In the genomic region with DNA sequence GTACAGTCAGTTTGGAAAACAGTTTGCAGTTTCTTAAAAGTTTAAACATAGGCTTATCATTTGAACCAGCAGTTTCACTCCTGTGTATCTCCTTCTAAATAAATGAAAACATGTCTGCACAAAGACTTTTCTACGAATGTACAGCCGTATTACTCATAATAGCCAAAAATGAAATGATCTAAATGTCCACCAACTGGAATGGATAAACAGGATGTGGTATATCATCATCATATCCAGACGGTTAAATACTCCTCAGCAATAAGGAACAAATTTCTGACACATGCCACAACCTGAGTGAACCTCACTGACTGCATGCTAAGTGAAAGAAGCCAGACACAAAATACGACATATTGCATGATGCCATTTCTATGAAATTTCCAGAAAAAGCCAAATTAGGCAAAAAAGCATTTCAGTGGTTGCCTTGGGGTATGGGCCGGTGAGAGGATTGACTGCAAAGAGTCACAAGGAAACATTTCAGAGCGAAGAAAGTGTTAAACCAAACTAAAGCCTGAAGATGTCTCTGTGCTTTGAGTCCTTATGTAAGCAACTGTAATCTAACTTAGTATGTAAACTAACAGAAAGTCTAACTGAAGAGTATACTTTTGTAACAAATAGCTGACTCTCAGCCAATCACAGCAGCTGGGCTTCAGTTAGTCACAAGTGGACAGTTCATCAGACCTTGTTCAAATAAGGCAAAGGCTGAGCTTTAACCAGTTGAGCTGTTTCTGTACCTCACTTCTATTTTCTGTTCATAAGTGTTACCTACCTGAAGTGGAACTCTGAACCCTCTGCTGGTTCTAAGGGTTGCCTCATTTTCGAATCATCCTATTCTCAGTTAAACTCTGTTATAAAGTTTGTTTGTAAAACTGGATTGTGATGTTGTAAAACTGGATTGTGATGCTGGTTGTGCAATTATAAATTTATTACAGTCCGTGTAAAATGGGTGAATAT, we compare ENCODE assay signal across 1 cellular context.
A peak's percentile ranks its signal among the peaks of the same experiment; 100 is the strongest.
TF ChIP-seq lines count a peak whose summit lies in the region.

No MANE protein-coding gene starts in this region.

TF ChIP-seq in HepG2, 621 proteins besides CTCF, POLR2A, EP300 and RAD21 (continued from another document and continues in another):
- TF ChIP-seq, protein P1, sequence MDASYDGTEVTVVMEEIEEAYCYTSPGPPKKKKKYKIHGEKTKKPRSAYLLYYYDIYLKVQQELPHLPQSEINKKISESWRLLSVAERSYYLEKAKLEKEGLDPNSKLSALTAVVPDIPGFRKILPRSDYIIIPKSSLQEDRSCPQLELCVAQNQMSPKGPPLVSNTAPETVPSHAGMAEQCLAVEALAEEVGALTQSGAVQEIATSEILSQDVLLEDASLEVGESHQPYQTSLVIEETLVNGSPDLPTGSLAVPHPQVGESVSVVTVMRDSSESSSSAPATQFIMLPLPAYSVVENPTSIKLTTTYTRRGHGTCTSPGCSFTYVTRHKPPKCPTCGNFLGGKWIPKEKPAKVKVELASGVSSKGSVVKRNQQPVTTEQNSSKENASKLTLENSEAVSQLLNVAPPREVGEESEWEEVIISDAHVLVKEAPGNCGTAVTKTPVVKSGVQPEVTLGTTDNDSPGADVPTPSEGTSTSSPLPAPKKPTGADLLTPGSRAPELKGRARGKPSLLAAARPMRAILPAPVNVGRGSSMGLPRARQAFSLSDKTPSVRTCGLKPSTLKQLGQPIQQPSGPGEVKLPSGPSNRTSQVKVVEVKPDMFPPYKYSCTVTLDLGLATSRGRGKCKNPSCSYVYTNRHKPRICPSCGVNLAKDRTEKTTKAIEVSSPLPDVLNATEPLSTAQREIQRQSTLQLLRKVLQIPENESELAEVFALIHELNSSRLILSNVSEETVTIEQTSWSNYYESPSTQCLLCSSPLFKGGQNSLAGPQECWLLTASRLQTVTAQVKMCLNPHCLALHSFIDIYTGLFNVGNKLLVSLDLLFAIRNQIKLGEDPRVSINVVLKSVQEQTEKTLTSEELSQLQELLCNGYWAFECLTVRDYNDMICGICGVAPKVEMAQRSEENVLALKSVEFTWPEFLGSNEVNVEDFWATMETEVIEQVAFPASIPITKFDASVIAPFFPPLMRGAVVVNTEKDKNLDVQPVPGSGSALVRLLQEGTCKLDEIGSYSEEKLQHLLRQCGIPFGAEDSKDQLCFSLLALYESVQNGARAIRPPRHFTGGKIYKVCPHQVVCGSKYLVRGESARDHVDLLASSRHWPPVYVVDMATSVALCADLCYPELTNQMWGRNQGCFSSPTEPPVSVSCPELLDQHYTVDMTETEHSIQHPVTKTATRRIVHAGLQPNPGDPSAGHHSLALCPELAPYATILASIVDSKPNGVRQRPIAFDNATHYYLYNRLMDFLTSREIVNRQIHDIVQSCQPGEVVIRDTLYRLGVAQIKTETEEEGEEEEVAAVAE (CRISPR knock-in tag; IDR thresholded peaks at IDR 0.05; ENCODE audit: borderline replicate concordance) = no peak
- TF ChIP-seq, protein P2, sequence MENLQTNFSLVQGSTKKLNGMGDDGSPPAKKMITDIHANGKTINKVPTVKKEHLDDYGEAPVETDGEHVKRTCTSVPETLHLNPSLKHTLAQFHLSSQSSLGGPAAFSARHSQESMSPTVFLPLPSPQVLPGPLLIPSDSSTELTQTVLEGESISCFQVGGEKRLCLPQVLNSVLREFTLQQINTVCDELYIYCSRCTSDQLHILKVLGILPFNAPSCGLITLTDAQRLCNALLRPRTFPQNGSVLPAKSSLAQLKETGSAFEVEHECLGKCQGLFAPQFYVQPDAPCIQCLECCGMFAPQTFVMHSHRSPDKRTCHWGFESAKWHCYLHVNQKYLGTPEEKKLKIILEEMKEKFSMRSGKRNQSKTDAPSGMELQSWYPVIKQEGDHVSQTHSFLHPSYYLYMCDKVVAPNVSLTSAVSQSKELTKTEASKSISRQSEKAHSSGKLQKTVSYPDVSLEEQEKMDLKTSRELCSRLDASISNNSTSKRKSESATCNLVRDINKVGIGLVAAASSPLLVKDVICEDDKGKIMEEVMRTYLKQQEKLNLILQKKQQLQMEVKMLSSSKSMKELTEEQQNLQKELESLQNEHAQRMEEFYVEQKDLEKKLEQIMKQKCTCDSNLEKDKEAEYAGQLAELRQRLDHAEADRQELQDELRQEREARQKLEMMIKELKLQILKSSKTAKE (CRISPR knock-in tag; IDR thresholded peaks at IDR 0.05; ENCODE audit: borderline replicate concordance) = no peak
- no peak; the same call in none of the 2 replicates for TF ChIP-seq DMAP1 (CRISPR knock-in tag; IDR thresholded peaks at IDR 0.05)
- TF ChIP-seq ZNF703 (CRISPR knock-in tag; IDR thresholded peaks at IDR 0.05; ENCODE audit: borderline replicate concordance) = no peak
- TF ChIP-seq, protein P3, sequence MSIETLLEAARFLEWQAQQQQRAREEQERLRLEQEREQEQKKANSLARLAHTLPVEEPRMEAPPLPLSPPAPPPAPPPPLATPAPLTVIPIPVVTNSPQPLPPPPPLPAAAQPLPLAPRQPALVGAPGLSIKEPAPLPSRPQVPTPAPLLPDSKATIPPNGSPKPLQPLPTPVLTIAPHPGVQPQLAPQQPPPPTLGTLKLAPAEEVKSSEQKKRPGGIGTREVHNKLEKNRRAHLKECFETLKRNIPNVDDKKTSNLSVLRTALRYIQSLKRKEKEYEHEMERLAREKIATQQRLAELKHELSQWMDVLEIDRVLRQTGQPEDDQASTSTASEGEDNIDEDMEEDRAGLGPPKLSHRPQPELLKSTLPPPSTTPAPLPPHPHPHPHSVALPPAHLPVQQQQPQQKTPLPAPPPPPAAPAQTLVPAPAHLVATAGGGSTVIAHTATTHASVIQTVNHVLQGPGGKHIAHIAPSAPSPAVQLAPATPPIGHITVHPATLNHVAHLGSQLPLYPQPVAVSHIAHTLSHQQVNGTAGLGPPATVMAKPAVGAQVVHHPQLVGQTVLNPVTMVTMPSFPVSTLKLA (IDR thresholded peaks at IDR 0.05) = no peak
- no peak for TF ChIP-seq ZNF776 (CRISPR knock-in tag; IDR thresholded peaks at IDR 0.05)
- TF ChIP-seq FOXJ3 (CRISPR knock-in tag; IDR thresholded peaks at IDR 0.05; ENCODE audit: borderline replicate concordance) = peak; percentile 68; the same call in 1 of the 2 replicates
- TF ChIP-seq ZSCAN31 (CRISPR knock-in tag; IDR thresholded peaks at IDR 0.05; ENCODE audit: low read depth) = no peak
- no peak for TF ChIP-seq SOX6 (IDR thresholded peaks at IDR 0.05)
- TF ChIP-seq SOX6 (CRISPR knock-in tag; IDR thresholded peaks at IDR 0.05) = peak; percentile 79
- TF ChIP-seq, protein P4, sequence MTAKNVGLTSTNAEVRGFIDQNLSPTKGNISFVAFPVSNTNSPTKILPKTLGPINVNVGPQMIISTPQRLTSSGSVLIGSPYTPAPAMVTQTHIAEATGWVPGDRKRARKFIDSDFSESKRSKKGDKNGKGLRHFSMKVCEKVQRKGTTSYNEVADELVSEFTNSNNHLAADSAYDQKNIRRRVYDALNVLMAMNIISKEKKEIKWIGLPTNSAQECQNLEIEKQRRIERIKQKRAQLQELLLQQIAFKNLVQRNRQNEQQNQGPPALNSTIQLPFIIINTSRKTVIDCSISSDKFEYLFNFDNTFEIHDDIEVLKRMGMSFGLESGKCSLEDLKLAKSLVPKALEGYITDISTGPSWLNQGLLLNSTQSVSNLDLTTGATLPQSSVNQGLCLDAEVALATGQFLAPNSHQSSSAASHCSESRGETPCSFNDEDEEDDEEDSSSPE (CRISPR knock-in tag; IDR thresholded peaks at IDR 0.05) = no peak
- TF ChIP-seq, protein P5, sequence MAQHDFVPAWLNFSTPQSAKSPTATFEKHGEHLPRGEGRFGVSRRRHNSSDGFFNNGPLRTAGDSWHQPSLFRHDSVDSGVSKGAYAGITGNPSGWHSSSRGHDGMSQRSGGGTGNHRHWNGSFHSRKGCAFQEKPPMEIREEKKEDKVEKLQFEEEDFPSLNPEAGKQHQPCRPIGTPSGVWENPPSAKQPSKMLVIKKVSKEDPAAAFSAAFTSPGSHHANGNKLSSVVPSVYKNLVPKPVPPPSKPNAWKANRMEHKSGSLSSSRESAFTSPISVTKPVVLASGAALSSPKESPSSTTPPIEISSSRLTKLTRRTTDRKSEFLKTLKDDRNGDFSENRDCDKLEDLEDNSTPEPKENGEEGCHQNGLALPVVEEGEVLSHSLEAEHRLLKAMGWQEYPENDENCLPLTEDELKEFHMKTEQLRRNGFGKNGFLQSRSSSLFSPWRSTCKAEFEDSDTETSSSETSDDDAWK (CRISPR knock-in tag; IDR thresholded peaks at IDR 0.05) = no peak
- TF ChIP-seq AGO1 (IDR thresholded peaks at IDR 0.05; ENCODE audit: low read depth, low read length, poor library complexity, severe bottlenecking) = no peak
- TF ChIP-seq ISL2 (CRISPR knock-in tag; IDR thresholded peaks at IDR 0.05) = peak; percentile 63; the same call in 1 of the 2 replicates
- TF ChIP-seq, protein P6, sequence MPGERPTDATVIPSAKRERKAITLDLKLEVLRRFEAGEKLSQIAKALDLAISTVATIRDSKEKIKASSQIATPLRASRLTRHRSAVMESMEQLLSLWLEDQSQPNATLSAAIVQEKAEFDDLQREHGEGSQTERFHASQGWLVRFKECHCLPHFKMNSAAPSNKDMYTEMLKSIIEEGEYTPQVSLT (CRISPR knock-in tag; IDR thresholded peaks at IDR 0.05; ENCODE audit: borderline replicate concordance, low read depth) = no peak
- TF ChIP-seq CBX2 (IDR thresholded peaks at IDR 0.05; ENCODE audit: low read depth, low read length) = no peak
- TF ChIP-seq CBX2 (CRISPR knock-in tag; IDR thresholded peaks at IDR 0.05; ENCODE audit: low read depth) = no peak
- no peak for TF ChIP-seq AKAP8 (CRISPR knock-in tag; IDR thresholded peaks at IDR 0.05)
- TF ChIP-seq, protein P7, sequence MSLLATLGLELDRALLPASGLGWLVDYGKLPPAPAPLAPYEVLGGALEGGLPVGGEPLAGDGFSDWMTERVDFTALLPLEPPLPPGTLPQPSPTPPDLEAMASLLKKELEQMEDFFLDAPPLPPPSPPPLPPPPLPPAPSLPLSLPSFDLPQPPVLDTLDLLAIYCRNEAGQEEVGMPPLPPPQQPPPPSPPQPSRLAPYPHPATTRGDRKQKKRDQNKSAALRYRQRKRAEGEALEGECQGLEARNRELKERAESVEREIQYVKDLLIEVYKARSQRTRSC (CRISPR knock-in tag; IDR thresholded peaks at IDR 0.05; ENCODE audit: low read depth) = no peak
- TF ChIP-seq, protein P8, sequence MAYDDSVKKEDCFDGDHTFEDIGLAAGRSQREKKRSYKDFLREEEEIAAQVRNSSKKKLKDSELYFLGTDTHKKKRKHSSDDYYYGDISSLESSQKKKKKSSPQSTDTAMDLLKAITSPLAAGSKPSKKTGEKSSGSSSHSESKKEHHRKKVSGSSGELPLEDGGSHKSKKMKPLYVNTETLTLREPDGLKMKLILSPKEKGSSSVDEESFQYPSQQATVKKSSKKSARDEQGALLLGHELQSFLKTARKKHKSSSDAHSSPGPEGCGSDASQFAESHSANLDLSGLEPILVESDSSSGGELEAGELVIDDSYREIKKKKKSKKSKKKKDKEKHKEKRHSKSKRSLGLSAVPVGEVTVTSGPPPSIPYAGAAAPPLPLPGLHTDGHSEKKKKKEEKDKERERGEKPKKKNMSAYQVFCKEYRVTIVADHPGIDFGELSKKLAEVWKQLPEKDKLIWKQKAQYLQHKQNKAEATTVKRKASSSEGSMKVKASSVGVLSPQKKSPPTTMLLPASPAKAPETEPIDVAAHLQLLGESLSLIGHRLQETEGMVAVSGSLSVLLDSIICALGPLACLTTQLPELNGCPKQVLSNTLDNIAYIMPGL (CRISPR knock-in tag; IDR thresholded peaks at IDR 0.05; ENCODE audit: borderline replicate concordance in 1 of 2, low read depth in 1 of 2) = no peak
- TF ChIP-seq YY1 (IDR thresholded peaks at IDR 0.05; ENCODE audit: insufficient read depth, insufficient replicate concordance, low read depth, low read length) = no peak
- TF ChIP-seq, protein P9, sequence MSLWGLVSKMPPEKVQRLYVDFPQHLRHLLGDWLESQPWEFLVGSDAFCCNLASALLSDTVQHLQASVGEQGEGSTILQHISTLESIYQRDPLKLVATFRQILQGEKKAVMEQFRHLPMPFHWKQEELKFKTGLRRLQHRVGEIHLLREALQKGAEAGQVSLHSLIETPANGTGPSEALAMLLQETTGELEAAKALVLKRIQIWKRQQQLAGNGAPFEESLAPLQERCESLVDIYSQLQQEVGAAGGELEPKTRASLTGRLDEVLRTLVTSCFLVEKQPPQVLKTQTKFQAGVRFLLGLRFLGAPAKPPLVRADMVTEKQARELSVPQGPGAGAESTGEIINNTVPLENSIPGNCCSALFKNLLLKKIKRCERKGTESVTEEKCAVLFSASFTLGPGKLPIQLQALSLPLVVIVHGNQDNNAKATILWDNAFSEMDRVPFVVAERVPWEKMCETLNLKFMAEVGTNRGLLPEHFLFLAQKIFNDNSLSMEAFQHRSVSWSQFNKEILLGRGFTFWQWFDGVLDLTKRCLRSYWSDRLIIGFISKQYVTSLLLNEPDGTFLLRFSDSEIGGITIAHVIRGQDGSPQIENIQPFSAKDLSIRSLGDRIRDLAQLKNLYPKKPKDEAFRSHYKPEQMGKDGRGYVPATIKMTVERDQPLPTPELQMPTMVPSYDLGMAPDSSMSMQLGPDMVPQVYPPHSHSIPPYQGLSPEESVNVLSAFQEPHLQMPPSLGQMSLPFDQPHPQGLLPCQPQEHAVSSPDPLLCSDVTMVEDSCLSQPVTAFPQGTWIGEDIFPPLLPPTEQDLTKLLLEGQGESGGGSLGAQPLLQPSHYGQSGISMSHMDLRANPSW (CRISPR knock-in tag; IDR thresholded peaks at IDR 0.05; ENCODE audit: borderline replicate concordance) = no peak
- no peak for TF ChIP-seq HCFC1 (IDR thresholded peaks at IDR 0.05; ENCODE audit: low read depth, low read length)
- no peak for TF ChIP-seq ZIK1 (CRISPR knock-in tag; IDR thresholded peaks at IDR 0.05; ENCODE audit: borderline replicate concordance, low read depth)
- TF ChIP-seq, protein P10, sequence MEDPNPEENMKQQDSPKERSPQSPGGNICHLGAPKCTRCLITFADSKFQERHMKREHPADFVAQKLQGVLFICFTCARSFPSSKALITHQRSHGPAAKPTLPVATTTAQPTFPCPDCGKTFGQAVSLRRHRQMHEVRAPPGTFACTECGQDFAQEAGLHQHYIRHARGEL (CRISPR knock-in tag; IDR thresholded peaks at IDR 0.05) = no peak
- TF ChIP-seq ZNF670 (CRISPR knock-in tag; IDR thresholded peaks at IDR 0.05; ENCODE audit: borderline replicate concordance) = no peak
- TF ChIP-seq TBP (CRISPR knock-in tag; IDR thresholded peaks at IDR 0.05) = no peak
- TF ChIP-seq BRCA1 (CRISPR knock-in tag; IDR thresholded peaks at IDR 0.05) = no peak
- TF ChIP-seq ZNF556 (CRISPR knock-in tag; IDR thresholded peaks at IDR 0.05; ENCODE audit: borderline replicate concordance) = no peak
- TF ChIP-seq, protein P11, sequence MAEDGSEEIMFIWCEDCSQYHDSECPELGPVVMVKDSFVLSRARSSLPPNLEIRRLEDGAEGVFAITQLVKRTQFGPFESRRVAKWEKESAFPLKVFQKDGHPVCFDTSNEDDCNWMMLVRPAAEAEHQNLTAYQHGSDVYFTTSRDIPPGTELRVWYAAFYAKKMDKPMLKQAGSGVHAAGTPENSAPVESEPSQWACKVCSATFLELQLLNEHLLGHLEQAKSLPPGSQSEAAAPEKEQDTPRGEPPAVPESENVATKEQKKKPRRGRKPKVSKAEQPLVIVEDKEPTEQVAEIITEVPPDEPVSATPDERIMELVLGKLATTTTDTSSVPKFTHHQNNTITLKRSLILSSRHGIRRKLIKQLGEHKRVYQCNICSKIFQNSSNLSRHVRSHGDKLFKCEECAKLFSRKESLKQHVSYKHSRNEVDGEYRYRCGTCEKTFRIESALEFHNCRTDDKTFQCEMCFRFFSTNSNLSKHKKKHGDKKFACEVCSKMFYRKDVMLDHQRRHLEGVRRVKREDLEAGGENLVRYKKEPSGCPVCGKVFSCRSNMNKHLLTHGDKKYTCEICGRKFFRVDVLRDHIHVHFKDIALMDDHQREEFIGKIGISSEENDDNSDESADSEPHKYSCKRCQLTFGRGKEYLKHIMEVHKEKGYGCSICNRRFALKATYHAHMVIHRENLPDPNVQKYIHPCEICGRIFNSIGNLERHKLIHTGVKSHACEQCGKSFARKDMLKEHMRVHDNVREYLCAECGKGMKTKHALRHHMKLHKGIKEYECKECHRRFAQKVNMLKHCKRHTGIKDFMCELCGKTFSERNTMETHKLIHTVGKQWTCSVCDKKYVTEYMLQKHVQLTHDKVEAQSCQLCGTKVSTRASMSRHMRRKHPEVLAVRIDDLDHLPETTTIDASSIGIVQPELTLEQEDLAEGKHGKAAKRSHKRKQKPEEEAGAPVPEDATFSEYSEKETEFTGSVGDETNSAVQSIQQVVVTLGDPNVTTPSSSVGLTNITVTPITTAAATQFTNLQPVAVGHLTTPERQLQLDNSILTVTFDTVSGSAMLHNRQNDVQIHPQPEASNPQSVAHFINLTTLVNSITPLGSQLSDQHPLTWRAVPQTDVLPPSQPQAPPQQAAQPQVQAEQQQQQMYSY (CRISPR knock-in tag; IDR thresholded peaks at IDR 0.05) = no peak
